Comparison of ENCODE assay signal across 8 cellular contexts in the genomic region with DNA sequence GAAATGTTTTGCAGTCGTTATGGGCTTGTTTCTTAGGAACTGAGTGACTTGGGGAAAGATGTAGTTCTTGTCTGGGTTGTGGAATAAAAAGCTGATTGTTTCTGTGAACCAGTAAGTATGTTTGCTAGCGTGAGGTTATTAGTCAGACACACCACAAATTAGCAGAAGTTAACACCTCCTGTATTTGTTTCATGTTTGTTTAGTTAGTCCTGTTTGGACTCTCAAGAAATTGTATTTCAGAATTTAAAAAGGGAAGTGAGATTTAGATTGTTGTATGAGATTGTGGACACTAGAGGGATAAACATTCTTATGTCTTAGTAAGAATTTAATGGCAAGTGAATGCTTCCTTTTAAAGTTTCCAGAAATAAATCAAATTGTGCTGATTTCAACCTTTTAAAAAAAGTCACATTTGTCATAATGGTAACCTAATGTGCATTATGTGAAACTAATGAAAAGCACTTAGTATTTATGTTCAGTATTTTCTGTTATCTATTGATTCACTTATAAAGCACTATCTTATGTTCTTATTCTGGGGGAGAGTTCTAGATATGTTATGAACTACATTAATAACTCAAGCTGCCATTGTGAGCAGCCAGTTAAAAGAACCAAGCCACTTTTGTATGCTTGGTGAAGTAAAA. TPM values are rescaled to one million over a fixed set of nuclear protein-coding genes. Genes with fewer than 3 reads are reported as not detected.
DNase-seq lines count a peak whose midpoint lies in the region; ATAC-seq, FAIRE-seq and TF ChIP-seq lines count a peak whose summit lies in the region.

No MANE protein-coding gene starts in this region.

- FAIRE-seq in HTR-8/SVneo (lab: Jason Lieb, UNC), result no peak

- peaks cover 37% of the 10 kb centered on the region for H3K4me1 Mint-ChIP-seq in HFFc6 (ENCODE audit: low read depth)

- H3K9me3 ChIP-seq in testis (no peaks in the 10 kb centered on the region), gastrocnemius medialis (no peaks in the 10 kb centered on the region)

- H3K36me3 ChIP-seq in testis (ENCODE audit: low read depth, missing control alignments), result no peaks in the 10 kb centered on the region
- no peaks in the 10 kb centered on the region for H3K36me3 ChIP-seq in gastrocnemius medialis

- no peak for ATAC-seq in gastrocnemius medialis

- no peak for TF ChIP-seq POLR2A in testis (IDR thresholded peaks at IDR 0.05)
- no peak for TF ChIP-seq POLR2A in gastrocnemius medialis (IDR thresholded peaks at IDR 0.05)

- no peaks in the 10 kb centered on the region for H3K9me3 Mint-ChIP-seq in HFFc6

- H3K27ac Mint-ChIP-seq in HFFc6, result peak overlapping the region; percentile 90

- TF ChIP-seq CTCF in GM13976 (IDR thresholded peaks at IDR 0.05; ENCODE audit: borderline replicate concordance, control extremely low read depth, extremely low read depth, insufficient read depth, missing control alignments), result no peak
- peak; percentile 73 for TF ChIP-seq CTCF in HFFc6 (IDR thresholded peaks at IDR 0.05)
- peak; percentile 35 for TF ChIP-seq CTCF in fibroblast of villous mesenchyme (IDR thresholded peaks at IDR 0.05; ENCODE audit: insufficient read depth, low read depth, low read length)
- TF ChIP-seq CTCF in testis (IDR thresholded peaks at IDR 0.05), result no peak
- TF ChIP-seq CTCF in gastrocnemius medialis (IDR thresholded peaks at IDR 0.05 in 4 of 5, conservative IDR thresholded peaks at IDR 0.05 in 1 of 5), result no peak

- 56 to 62% methylated on average over 2 of the region's 2 CpGs for WGBS in testis, 2 donors

- no peak overlapping the region for H3K4me3 ChIP-seq in fibroblast of villous mesenchyme (ENCODE audit: low read depth, low read length)
- no peak overlapping the region for H3K4me3 ChIP-seq in testis
- H3K4me3 ChIP-seq in gastrocnemius medialis, result no peak overlapping the region

- peaks cover 26% of the 10 kb centered on the region for H3K36me3 Mint-ChIP-seq in HFFc6 (ENCODE audit: low read depth)

- H3K4me3 Mint-ChIP-seq in HFFc6, result peak overlapping the region; percentile 27; the same call in 1 of the 2 replicates

- intact Hi-C loops in testis (cut with DNase I; ENCODE audit: low total_unique reads) (no loop called here), gastrocnemius medialis (cut with DNase I; ENCODE audit: low total_unique reads) (no loop called here)

- H3K4me1 ChIP-seq in testis (no peaks in the 10 kb centered on the region), gastrocnemius medialis (peaks cover 0 to 4% of the 10 kb centered on the region in 2 donors)

- no peaks in the 10 kb centered on the region for H3K27me3 ChIP-seq in testis
- no peaks in the 10 kb centered on the region for H3K27me3 ChIP-seq in gastrocnemius medialis

- in situ Hi-C loops in GM13976 (cut with MboI; ENCODE audit: low sequenced_read_pairs, unreplicated experiment), result no loop called here
- in situ Hi-C loops in gastrocnemius medialis (cut with MboI; ENCODE audit: low sequenced_read_pairs in 4 of 4), result no loop called here

- no peaks in the 10 kb centered on the region for H3K27me3 Mint-ChIP-seq in HFFc6 (ENCODE audit: insufficient read depth)

- peak; percentile 52 for DNase-seq in GM13976 (ENCODE audit: low spot score)
- peak; percentile 23 for DNase-seq in HFFc6
- peak; percentile 50 for DNase-seq in NAMALWA (ENCODE audit: low spot score)
- DNase-seq in fibroblast of villous mesenchyme (ENCODE audit: low read depth), result peak; percentile 27
- no peak for DNase-seq in HTR-8/SVneo (ENCODE audit: insufficient read length, low spot score)
- no peak for DNase-seq in testis
- DNase-seq in gastrocnemius medialis, result no peak
- no peak for DNase-seq in NCI-H2029 treated with DMSO at 0.1 percent for 48 hours (lab: John Stamatoyannopoulos, UW)

- H3K27ac ChIP-seq in testis, result no peak overlapping the region
- H3K27ac ChIP-seq in gastrocnemius medialis, result no peak overlapping the region

RNA-seq across cellular contexts. Expression of a gene that starts 25.6 kb away (rescaled TPM):
- total RNA-seq in HFFc6 (2021; fragmentation: NEBNext Ultra II Directional; extraction: Animal tissue kit (Norgen Biotek cat#: 25700)), result 10 to 100 TPM; 50.6 to 73.8 (median 55.4) TPM
- total RNA-seq in fibroblast of villous mesenchyme (43.8 and 58.3 TPM in 2 replicates), testis (10 to 100 TPM in 1 of 2 donors, 1 to 10 TPM in 1; 7.1 to 14.6 TPM), gastrocnemius medialis (1 to 10 TPM; 1.5 to 3.2 (median 2.8) TPM)
- polyA plus RNA-seq in testis (ENCODE audit: insufficient read depth, low read depth, low replicate concordance), result 7.9 TPM

RNA-seq across cellular contexts. Expression of a gene that starts 47.1 kb away (rescaled TPM):
- 10 to 100 TPM; 35.4 to 40.4 (median 36.9) TPM for total RNA-seq in HFFc6 (2021; fragmentation: NEBNext Ultra II Directional; extraction: Animal tissue kit (Norgen Biotek cat#: 25700))
- total RNA-seq in fibroblast of villous mesenchyme, result 24.8 and 39.3 TPM in 2 replicates
- total RNA-seq in testis, result 10 to 100 TPM; 15.2 to 17.8 TPM
- 30.2 TPM for polyA plus RNA-seq in testis (ENCODE audit: insufficient read depth, low read depth, low replicate concordance)
- total RNA-seq in gastrocnemius medialis, result 1 to 10 TPM; 4.8 to 8.5 (median 6.4) TPM

Comparison
In these comparisons a context has a peak if more than half of its experiments do, and no peak if none do; other contexts are left out.
1. DNase-seq: peak in GM13976 (single experiment), HFFc6 (single experiment), NAMALWA (single experiment) and fibroblast of villous mesenchyme (single experiment); none in HTR-8/SVneo (single experiment), testis (single experiment), gastrocnemius medialis (0 of 2) and NCI-H2029 treated with DMSO at 0.1 percent for 48 hours (single experiment).
2. CTCF ChIP-seq: peak in HFFc6 (single experiment) and fibroblast of villous mesenchyme (single experiment); none in GM13976 (single experiment), testis (0 of 3) and gastrocnemius medialis (0 of 5).